In genomic region chr1:218891577-218891976, GRCh38 we compare ENCODE assay signal across 34 cellular contexts.
"Had no signal": no experiment of that assay in that cellular context is flagged by ENCODE, and none has a peak within 500 bp of the region (broad histone marks: within the 10 kb centered on the region; RNA-seq: fewer than 3 reads in every experiment).

No MANE protein-coding gene starts in this region.

- H3K9me3 ChIP-seq: MG63 had no signal

- DNase-seq: Karpas-422, Kasumi-1, MG63, MM.1S, MV-4-11, NCI-H1048, NCI-H1092, NCI-H1092 treated with DMSO at 0.1 percent for 48 hours, NCI-H1105, NCI-H1105 treated with DMSO at 0.1 percent for 48 hours, NCI-H1417, NCI-H1417 treated with DMSO at 0.1 percent for 48 hours, NCI-H1436, NCI-H1436 treated with DMSO at 0.1 percent for 48 hours, NCI-H146, NCI-H1694, NCI-H1694 treated with DMSO at 0.1 percent for 48 hours, NCI-H187, NCI-H187 treated with DMSO at 0.1 percent for 48 hours, NCI-H1930, NCI-H2029, NCI-H2029 treated with DMSO at 0.1 percent for 48 hours, NCI-H2081, NCI-H2081 treated with DMSO at 0.1 percent for 48 hours, NCI-H2107, NCI-H2171, NCI-H2171 treated with DMSO at 0.1 percent for 48 hours, NCI-H2227 treated with DMSO at 0.1 percent for 48 hours, NCI-H226, NCI-H345, NCI-H446, NCI-H446 treated with DMSO at 0.1 percent for 48 hours, NCI-H510A, NCI-H510A treated with DMSO at 0.1 percent for 48 hours had no signal

- H3K27me3 ChIP-seq: MG63 had no signal

- H3K36me3 ChIP-seq: MG63 had no signal

- H3K4me3 ChIP-seq: MG63 had no signal
